ENCODE assay signal across 16 cellular contexts in genomic region chr1:190475394-190476250, GRCh38. TPM values are rescaled to one million over a fixed set of nuclear protein-coding genes. Genes with fewer than 3 reads are reported as not detected.
A peak's percentile ranks its signal among the peaks of the same experiment; 100 is the strongest.
DNase-seq lines count a peak whose midpoint lies in the region; ATAC-seq and TF ChIP-seq lines count a peak whose summit lies in the region.
"Had no signal": no experiment of that assay in that cellular context is flagged by ENCODE, and none has a peak within 500 bp of the region (broad histone marks: within the 10 kb centered on the region; RNA-seq: fewer than 3 reads in every experiment).

No MANE protein-coding gene starts in this region.

- H3K4me3 ChIP-seq in ascending aorta: peak overlapping the region; percentile 4 to 21
- H3K4me3 ChIP-seq in CD8-positive, alpha-beta T cell (ENCODE audit: low read depth, low read length): no peak overlapping the region
- H3K4me3 ChIP-seq: GM12878, GM23248, spleen had no signal

- H3K36me3 ChIP-seq in ascending aorta: no peaks in the 10 kb centered on the region
- no peaks in the 10 kb centered on the region for H3K36me3 ChIP-seq in CD8-positive, alpha-beta T cell (ENCODE audit: insufficient read depth, low read length)
- H3K36me3 ChIP-seq: spleen had no signal

- H3K27me3 Mint-ChIP-seq in osteocyte (ENCODE audit: unreplicated experiment): peaks cover 33% of the 10 kb centered on the region
- peaks cover 9% of the 10 kb centered on the region for H3K27me3 Mint-ChIP-seq in CD8-positive, alpha-beta T cell (ENCODE audit: low read depth)

- no peaks in the 10 kb centered on the region for H3K9me3 ChIP-seq in ascending aorta
- H3K9me3 ChIP-seq in CD8-positive, alpha-beta T cell (ENCODE audit: low read length): no peaks in the 10 kb centered on the region
- H3K9me3 ChIP-seq: spleen had no signal

- H3K9me3 Mint-ChIP-seq in osteocyte (ENCODE audit: unreplicated experiment): no peaks in the 10 kb centered on the region
- H3K9me3 Mint-ChIP-seq in CD8-positive, alpha-beta T cell: peaks cover 7% of the 10 kb centered on the region
- H3K9me3 Mint-ChIP-seq: stimulated activated naive B cell treated with anti-CD40 and anti-IgM and Interleukin-4, amounts not matched to agents 10 μg/mL and 1 μg/mL and 100 μg/mL, for 72 hours; T-helper 1 cell treated with Interleukin-12 subunit alpha and Interleukin-12 subunit beta and Interleukin-4 antibody, amounts not matched to agents 30 μg/mL and 1 μg/mL, for 36 hours had no signal

- no peaks in the 10 kb centered on the region for H3K27me3 ChIP-seq in ascending aorta
- no peaks in the 10 kb centered on the region for H3K27me3 ChIP-seq in CD8-positive, alpha-beta T cell (ENCODE audit: insufficient read depth, low read length)

- POLR2A ChIA-PET in CD8-positive, alpha-beta T cell (lab: Charles Lee): no interaction called here

- H3K4me1 Mint-ChIP-seq in osteocyte (ENCODE audit: unreplicated experiment): peaks cover 35% of the 10 kb centered on the region
- H3K4me1 Mint-ChIP-seq in CD8-positive, alpha-beta T cell (ENCODE audit: low read depth): peaks cover 3% of the 10 kb centered on the region

- H3K4me1 ChIP-seq in ascending aorta: peaks cover 0 to 3% of the 10 kb centered on the region in 2 donors
- no peaks in the 10 kb centered on the region for H3K4me1 ChIP-seq in CD8-positive, alpha-beta T cell (ENCODE audit: insufficient read depth, low read length)

- ATAC-seq in left ventricle myocardium superior: peak; percentile 65
- ATAC-seq in CD8-positive, alpha-beta T cell: no peak
- ATAC-seq: GM12878; stimulated activated naive B cell treated with anti-CD40 and anti-IgM and Interleukin-4, amounts not matched to agents 10 μg/mL and 1 μg/mL and 100 μg/mL, for 72 hours had no signal

- no peak overlapping the region for H3K27ac Mint-ChIP-seq in osteocyte (ENCODE audit: unreplicated experiment)
- no peak overlapping the region for H3K27ac Mint-ChIP-seq in CD8-positive, alpha-beta T cell
- H3K27ac Mint-ChIP-seq: stimulated activated naive B cell treated with anti-CD40 and anti-IgM and Interleukin-4, amounts not matched to agents 10 μg/mL and 1 μg/mL and 100 μg/mL, for 72 hours; T-helper 1 cell treated with Interleukin-12 subunit alpha and Interleukin-12 subunit beta and Interleukin-4 antibody, amounts not matched to agents 30 μg/mL and 1 μg/mL, for 36 hours had no signal

- peak overlapping the region; percentile 71 for H3K4me3 Mint-ChIP-seq in osteocyte (ENCODE audit: unreplicated experiment)
- H3K4me3 Mint-ChIP-seq in CD8-positive, alpha-beta T cell: no peak overlapping the region
- H3K4me3 Mint-ChIP-seq: stimulated activated naive B cell treated with anti-CD40 and anti-IgM and Interleukin-4, amounts not matched to agents 10 μg/mL and 1 μg/mL and 100 μg/mL, for 72 hours; T-helper 1 cell treated with Interleukin-12 subunit alpha and Interleukin-12 subunit beta and Interleukin-4 antibody, amounts not matched to agents 30 μg/mL and 1 μg/mL, for 36 hours had no signal

- CTCF ChIA-PET in CD8-positive, alpha-beta T cell (lab: Charles Lee): interaction anchor here (1.0 kb wide), 1 partner anchor 24 kb away, joined by 4 read pairs; no protein-coding TSS in a partner anchor

- no peak overlapping the region for H3K27ac ChIP-seq in ascending aorta
- H3K27ac ChIP-seq in CD8-positive, alpha-beta T cell (ENCODE audit: low read depth, low read length): no peak overlapping the region
- H3K27ac ChIP-seq: GM23248, spleen had no signal

- H3K36me3 Mint-ChIP-seq in osteocyte (ENCODE audit: unreplicated experiment): no peaks in the 10 kb centered on the region
- H3K36me3 Mint-ChIP-seq in CD8-positive, alpha-beta T cell: no peaks in the 10 kb centered on the region
- H3K36me3 Mint-ChIP-seq: stimulated activated naive B cell treated with anti-CD40 and anti-IgM and Interleukin-4, amounts not matched to agents 10 μg/mL and 1 μg/mL and 100 μg/mL, for 72 hours had no signal

- DNase-seq in EL (peak; percentile 1), ascending aorta (ENCODE audit: low spot score in 2 of 2) (no peak), left ventricle myocardium superior (no peak), osteocyte (ENCODE audit: extremely low spot score, unreplicated experiment) (no peak), NCI-H1048 (lab: John Stamatoyannopoulos, UW) (no peak), HPDE6-E6E7 (ENCODE audit: extremely low spot score) (no peak)
- DNase-seq in CD8-positive, alpha-beta T cell: no peak
- DNase-seq in activated CD4-positive, alpha-beta T cell treated with anti-CD3 and anti-CD28 coated beads, Interleukin-2, amount 50 U/mL, for 1 hour: no peak
- DNase-seq: activated CD8-positive, alpha-beta memory T cell treated with anti-CD3 and anti-CD28 coated beads, Interleukin-2, amount 50 U/mL, for 48 hours; GM23248; MV-4-11; NCI-H526; spleen; stimulated activated naive B cell treated with anti-CD40 and anti-IgM and Interleukin-4, amounts not matched to agents 10 μg/mL and 1 μg/mL and 100 μg/mL, for 72 hours had no signal

- intact Hi-C loops in ascending aorta (cut with DNase I): no loop called here
- intact Hi-C loops in left ventricle myocardium superior (cut with micrococcal nuclease): no loop called here
- intact Hi-C loops in CD8-positive, alpha-beta T cell (cut with DNase I, micrococcal nuclease): no loop called here

- TF ChIP-seq CTCF in ascending aorta (IDR thresholded peaks at IDR 0.05): no peak
- TF ChIP-seq CTCF in osteocyte (IDR thresholded peaks at IDR 0.05): no peak
- TF ChIP-seq CTCF in CD8-positive, alpha-beta T cell (IDR thresholded peaks at IDR 0.05): no peak

RNA-seq across cellular contexts. Expression of gene BRINP3, which starts 2.0 kb away (rescaled TPM):
- total RNA-seq in ascending aorta: 1.5 TPM
- 0.10 TPM for total RNA-seq in left ventricle myocardium superior
- total RNA-seq in osteocyte: 0.38 and 0.78 TPM in 2 replicates
- not detected for total RNA-seq in CD8-positive, alpha-beta T cell
- total RNA-seq: GM23248, spleen had no signal
